In genomic region chr5:154849261-154849660, GRCh38 we compare ENCODE assay signal across 12 cellular contexts. TPM values are rescaled to one million over a fixed set of nuclear protein-coding genes. Genes with fewer than 3 reads are reported as not detected.
A peak's percentile ranks its signal among the peaks of the same experiment; 100 is the strongest.
DNase-seq lines count a peak whose midpoint lies in the region; ATAC-seq and TF ChIP-seq lines count a peak whose summit lies in the region.
"Had no signal": no experiment of that assay in that cellular context is flagged by ENCODE, and none has a peak within 500 bp of the region (broad histone marks: within the 10 kb centered on the region; RNA-seq: fewer than 3 reads in every experiment).

No MANE protein-coding gene starts in this region.

- intact Hi-C loops in left cardiac atrium (cut with DNase I): no loop called here
- intact Hi-C loops in right cardiac atrium (cut with DNase I): no loop called here
- intact Hi-C loops in ovary (cut with DNase I): no loop called here
- intact Hi-C loops in upper lobe of right lung (cut with DNase I): no loop called here

- TF ChIP-seq POLR2A in ovary (IDR thresholded peaks at IDR 0.05): no peak

- no peaks in the 10 kb centered on the region for H3K27me3 ChIP-seq in cardiac muscle cell
- H3K27me3 ChIP-seq in right cardiac atrium (ENCODE audit: control insufficient read depth, insufficient read depth): no peaks in the 10 kb centered on the region
- H3K27me3 ChIP-seq in ovary: no peaks in the 10 kb centered on the region
- no peaks in the 10 kb centered on the region for H3K27me3 ChIP-seq in upper lobe of right lung
- H3K27me3 ChIP-seq: foreskin keratinocyte had no signal

- DNase-seq in cardiac muscle cell (ENCODE audit: low read depth in 1 of 2, low spot score in 1 of 2) (no peak), left cardiac atrium (no peak), right cardiac atrium (no peak), ovary (no peak), upper lobe of right lung (no peak), dedifferentiated amniotic fluid mesenchymal stem cell (ENCODE audit: extremely low spot score) (no peak), GM10248 (ENCODE audit: extremely low spot score) (no peak)
- DNase-seq: DMS79, foreskin keratinocyte, NCI-H446 treated with DMSO at 0.1 percent for 48 hours had no signal

- H3K36me3 ChIP-seq in cardiac muscle cell (no peaks in the 10 kb centered on the region), ovary (no peaks in the 10 kb centered on the region), upper lobe of right lung (no peaks in the 10 kb centered on the region)

- CTCF ChIA-PET in GM10248 (lab: Yijun Ruan, JAX): interaction anchor here (1.4 kb wide), 1 partner anchor 12 kb away, joined by 3 read pairs; no protein-coding TSS in a partner anchor

- H3K4me3 ChIP-seq in cardiac muscle cell (peak overlapping the region; percentile 55), right cardiac atrium (ENCODE audit: low read length) (peak overlapping the region; percentile 85), ovary (peak overlapping the region; percentile 54), upper lobe of right lung (peak overlapping the region; percentile 65)

- H3K4me1 ChIP-seq in cardiac muscle cell (ENCODE audit: low read depth): peaks cover 32% of the 10 kb centered on the region
- H3K4me1 ChIP-seq in right cardiac atrium (ENCODE audit: control insufficient read depth, insufficient read depth, low read length): peaks cover 5% of the 10 kb centered on the region
- peaks cover 8% of the 10 kb centered on the region for H3K4me1 ChIP-seq in ovary (ENCODE audit: insufficient read depth)
- H3K4me1 ChIP-seq in upper lobe of right lung: peaks cover 25% of the 10 kb centered on the region

- 47% methylated on average over 6 of the region's 6 CpGs for WGBS in right cardiac atrium
- WGBS in ovary, 3 donors: 21 to 38% (median 29%) methylated on average over 6 of the region's 6 CpGs

- H3K9me3 ChIP-seq in cardiac muscle cell (ENCODE audit: low read depth) (no peaks in the 10 kb centered on the region), right cardiac atrium (ENCODE audit: control insufficient read depth, low read length) (no peaks in the 10 kb centered on the region), ovary (no peaks in the 10 kb centered on the region), upper lobe of right lung (no peaks in the 10 kb centered on the region)

- POLR2A ChIA-PET in GM10248 (lab: Yijun Ruan, JAX): no interaction called here

- ATAC-seq in left cardiac atrium (no peak), right cardiac atrium (no peak), upper lobe of right lung (no peak), HG03280 (IDR thresholded peaks at IDR 0.05; ENCODE audit: unreplicated experiment) (no peak)

- no peak for TF ChIP-seq CTCF in cardiac muscle cell (IDR thresholded peaks at IDR 0.05; ENCODE audit: low read depth, low read length)
- no peak for TF ChIP-seq CTCF in ovary (IDR thresholded peaks at IDR 0.05)
- no peak for TF ChIP-seq CTCF in upper lobe of right lung (IDR thresholded peaks at IDR 0.05)
- TF ChIP-seq CTCF in GM10248 (IDR thresholded peaks at IDR 0.05; ENCODE audit: control extremely low read depth, extremely low read depth, low read depth, missing control alignments): no peak

- no peak for TF ChIP-seq EP300 in ovary (IDR thresholded peaks at IDR 0.05)

- H3K27ac ChIP-seq in cardiac muscle cell (peak overlapping the region; percentile 92), right cardiac atrium (ENCODE audit: low read length) (no peak overlapping the region), ovary (peak overlapping the region in 1 of 2 donors; percentile 68), upper lobe of right lung (no peak overlapping the region)
- H3K27ac ChIP-seq: foreskin keratinocyte had no signal

RNA-seq across cellular contexts. Expression of gene FAXDC2, which starts 1.1 kb away (rescaled TPM):
- total RNA-seq in cardiac muscle cell (22.4 and 39.4 TPM in 2 replicates), left cardiac atrium (10 to 100 TPM; 10.1 to 28.2 TPM), right cardiac atrium (10 to 100 TPM; 12.7 to 34.6 (median 29.2) TPM), ovary (10 to 100 TPM; 15.2 to 40.7 (median 23.1) TPM), upper lobe of right lung (79.0 TPM)
- polyA plus RNA-seq in cardiac muscle cell (25.1 and 45.3 TPM in 2 replicates), right cardiac atrium (23.0 TPM), ovary (100 to 1,000 TPM in 1 of 2 donors, 10 to 100 TPM in 1; 43.7 to 120 TPM)
- total RNA-seq: activated T-helper 1 cell treated with anti-CD3 and anti-CD28 coated beads, Interleukin-12 subunit alpha, Interleukin-12 subunit beta, Interleukin-2, Interleukin-4 antibody, amounts not matched to agents 30 ng/mL and 10 ng/mL and 1 ng/mL, durations not matched to agents 14 hours and 24 hours and 36 hours had no signal

RNA-seq across cellular contexts. Expression of gene CNOT8, which starts 9.2 kb away (rescaled TPM):
- total RNA-seq in cardiac muscle cell (45.2 and 55.7 TPM in 2 replicates), left cardiac atrium (10 to 100 TPM; 29.3 to 30.3 TPM), right cardiac atrium (10 to 100 TPM; 22.7 to 28.9 (median 27.3) TPM), ovary (10 to 100 TPM; 34.0 to 51.0 (median 40.5) TPM), upper lobe of right lung (101 TPM)
- polyA plus RNA-seq in cardiac muscle cell (37.2 and 45.6 TPM in 2 replicates), right cardiac atrium (19.6 TPM), ovary (10 to 100 TPM; 35.4 to 40.7 TPM)
